In genomic region chr3:9730747-9731205, GRCh38 we compare ENCODE assay signal across 1 cellular context.
A peak's percentile ranks its signal among the peaks of the same experiment; 100 is the strongest.
TF ChIP-seq lines count a peak whose summit lies in the region.

No MANE protein-coding gene starts in this region.

TF ChIP-seq in K562, 482 proteins besides CTCF, POLR2A, EP300 and RAD21 (continued from another document):
- TF ChIP-seq BCLAF1 (IDR thresholded peaks at IDR 0.05; ENCODE audit: borderline replicate concordance in 1 of 2, control insufficient read depth in 1 of 2, low read depth in 2 of 2, low read length in 1 of 2) (peak in 1 of 2 experiments; percentile 72; a peak in 1 of 4 replicates), NCOA6 (IDR thresholded peaks at IDR 0.05) (no peak), ZC3H8 (IDR thresholded peaks at IDR 0.05) (0 out of 2 replicates have a peak, but pooled peaks have one; percentile 72), TARDBP (IDR thresholded peaks at IDR 0.05) (0 out of 2 replicates have a peak, but pooled peaks have one; percentile 41), LARP7 (IDR thresholded peaks at IDR 0.05) (peak; percentile 89; the same call in 1 of the 2 replicates), ZNF316 (IDR thresholded peaks at IDR 0.05) (0 out of 2 replicates have a peak, but pooled peaks have one; percentile 8), MLLT1 (IDR thresholded peaks at IDR 0.05) (0 out of 4 replicates have a peak, but pooled peaks have one; percentile 25 to 62)
